In genomic region chr7:78770422-78771410, GRCh38 we compare ENCODE assay signal across 8 cellular contexts.
DNase-seq lines count a peak whose midpoint lies in the region; TF ChIP-seq lines count a peak whose summit lies in the region.

No MANE protein-coding gene starts in this region.

- peaks cover 16% of the 10 kb centered on the region for H3K4me1 ChIP-seq in vagina

- no peak overlapping the region for H3K27ac ChIP-seq in vagina

- TF ChIP-seq POLR2A in vagina (IDR thresholded peaks at IDR 0.05) = no peak

- no peaks in the 10 kb centered on the region for H3K36me3 ChIP-seq in vagina

- H3K9me3 ChIP-seq in vagina = no peaks in the 10 kb centered on the region

- no peaks in the 10 kb centered on the region for H3K27me3 ChIP-seq in vagina

- intact Hi-C loops in vagina (cut with DNase I) = no loop called here

- peak overlapping the region; percentile 9 to 28 for H3K4me3 ChIP-seq in vagina

- peak; percentile 57 for DNase-seq in NCI-H1092 treated with DMSO at 0.1 percent for 48 hours (lab: John Stamatoyannopoulos, UW)
- DNase-seq in NCI-H1092 (lab: John Stamatoyannopoulos, UW) = no peak
- DNase-seq in amygdala (lab: John Stamatoyannopoulos, UW) = peak in 31 of 56 donors; percentile 3 to 77 (median 31)
- peak; percentile 45 for DNase-seq in iPS-NIHi11 (ENCODE audit: low spot score)
- DNase-seq in vagina (ENCODE audit: extremely low spot score in 2 of 2) = no peak
- no peak for DNase-seq in stimulated activated naive CD4-positive, alpha-beta T cell (lab: John Stamatoyannopoulos, UW)
- DNase-seq in stimulated activated CD4-positive, alpha-beta T cell treated with anti-CD3 and anti-CD28 coated beads, Interleukin-12 subunit alpha, Interleukin-12 subunit beta, amount 100 ng/mL, for 4 hours = no peak
- DNase-seq in NCI-H146 treated with DMSO at 0.1 percent for 48 hours (lab: John Stamatoyannopoulos, UW; ENCODE audit: unreplicated experiment) = no peak

- no peak for TF ChIP-seq CTCF in vagina (IDR thresholded peaks at IDR 0.05)

Comparison
In these comparisons a context has a peak if more than half of its experiments do, and no peak if none do; other contexts are left out.
1. DNase-seq: peak in NCI-H1092 treated with DMSO at 0.1 percent for 48 hours (single experiment), amygdala (31 of 56) and iPS-NIHi11 (single experiment); none in NCI-H1092 (single experiment), vagina (0 of 2), stimulated activated naive CD4-positive, alpha-beta T cell (0 of 6), stimulated activated CD4-positive, alpha-beta T cell treated with anti-CD3 and anti-CD28 coated beads, Interleukin-12 subunit alpha, Interleukin-12 subunit beta, amount 100 ng/mL, for 4 hours (single experiment) and NCI-H146 treated with DMSO at 0.1 percent for 48 hours (single experiment).